Comparison of ENCODE assay signal across 9 cellular contexts in the genomic region with DNA sequence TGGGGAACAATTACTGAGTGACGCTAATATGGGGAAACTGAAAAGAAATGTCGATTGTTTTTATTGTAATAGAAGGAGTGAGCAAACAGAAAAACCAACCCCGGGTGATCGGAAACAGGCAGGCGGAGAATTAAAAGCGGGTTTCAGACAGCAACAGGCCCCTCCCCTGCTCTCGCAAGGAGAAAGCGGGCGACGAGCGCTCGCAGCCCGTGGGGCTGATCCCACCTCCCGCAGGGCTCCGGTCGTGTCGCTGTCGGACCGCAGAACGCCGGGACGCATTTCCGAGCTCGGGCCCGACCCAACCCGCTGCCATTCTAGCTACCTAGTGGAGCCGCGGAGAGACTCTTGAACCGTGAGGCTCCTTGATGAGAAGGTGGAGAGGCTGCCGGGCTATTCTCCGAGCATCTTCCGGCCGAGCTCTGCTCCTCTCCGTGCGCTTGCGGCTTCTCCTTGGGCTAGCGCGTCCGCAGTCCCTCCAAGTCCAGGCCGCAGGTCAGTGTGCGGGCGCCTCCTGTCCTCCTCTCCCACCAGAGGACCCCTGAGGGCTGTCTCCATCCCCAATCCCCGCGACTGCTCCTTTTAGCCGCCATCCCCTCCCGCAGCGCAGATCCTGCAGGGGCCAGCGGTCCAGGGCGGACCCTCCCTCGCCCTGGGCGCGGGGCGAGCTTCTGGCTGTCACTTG. TPM values are rescaled to one million over a fixed set of nuclear protein-coding genes. Genes with fewer than 3 reads are reported as not detected.
DNase-seq lines count a peak whose midpoint lies in the region; ATAC-seq, FAIRE-seq and TF ChIP-seq lines count a peak whose summit lies in the region.
"Had no signal": no experiment of that assay in that cellular context is flagged by ENCODE, and none has a peak within 500 bp of the region (broad histone marks: within the 10 kb centered on the region; RNA-seq: fewer than 3 reads in every experiment).

No MANE protein-coding gene starts in this region.

- ATAC-seq in left ventricle myocardium superior (no peak), left colon (no peak), GM18511 (IDR thresholded peaks at IDR 0.05; ENCODE audit: unreplicated experiment) (no peak)
- no peak for ATAC-seq in naive thymus-derived CD8-positive, alpha-beta T cell

- H3K27ac Mint-ChIP-seq in naive thymus-derived CD8-positive, alpha-beta T cell = no peak overlapping the region

- peaks cover 49% of the 10 kb centered on the region for H3K4me1 ChIP-seq in vagina
- H3K4me1 ChIP-seq: SJCRH30 had no signal

- H3K4me3 ChIP-seq in bronchial epithelial cell (ENCODE audit: low read depth, low read length) (peak overlapping the region; percentile 41), vagina (peak overlapping the region; percentile 23 to 31)
- H3K4me3 ChIP-seq: SJCRH30 had no signal

- H3K36me3 Mint-ChIP-seq in naive thymus-derived CD8-positive, alpha-beta T cell = peaks cover 4 to 8% (median 8%) of the 10 kb centered on the region in 3 donors

- intact Hi-C loops in left ventricle myocardium superior (cut with micrococcal nuclease) (no loop called here), cardiac septum (cut with DNase I) (loop anchor here (10.0 kb wide), 1 partner anchor 287 kb away; no protein-coding TSS in a partner anchor), vagina (cut with DNase I) (no loop called here), left colon (cut with DNase I, micrococcal nuclease) (no loop called here)

- POLR2A ChIA-PET in naive thymus-derived CD8-positive, alpha-beta T cell (lab: Charles Lee) = interaction anchor here (0.7 kb wide), 1 partner anchor 86 kb away, joined by 3 read pairs; no protein-coding TSS in a partner anchor

- H3K27me3 ChIP-seq in bronchial epithelial cell (ENCODE audit: control insufficient read depth, insufficient read depth, low read length) (no peaks in the 10 kb centered on the region), vagina (peaks cover 44% of the 10 kb centered on the region)
- H3K27me3 ChIP-seq: SJCRH30 had no signal

- no peak overlapping the region for H3K27ac ChIP-seq in vagina
- H3K27ac ChIP-seq: SJCRH30 had no signal

- peak overlapping the region in 8 of 10 donors; percentile 47 to 75 (median 60) for H3K4me3 Mint-ChIP-seq in naive thymus-derived CD8-positive, alpha-beta T cell

- peaks cover 51 to 100% (median 79%) of the 10 kb centered on the region in 5 donors for H3K27me3 Mint-ChIP-seq in naive thymus-derived CD8-positive, alpha-beta T cell

- H3K9me3 Mint-ChIP-seq in naive thymus-derived CD8-positive, alpha-beta T cell = peaks cover 0 to 24% (median 3%) of the 10 kb centered on the region in 9 donors

- no peak for TF ChIP-seq POLR2A in vagina (IDR thresholded peaks at IDR 0.05)

- TF ChIP-seq CTCF in bronchial epithelial cell (IDR thresholded peaks at IDR 0.05; ENCODE audit: insufficient read depth, low read length, severe bottlenecking) = peak; percentile 36
- TF ChIP-seq CTCF in vagina (IDR thresholded peaks at IDR 0.05) = no peak

- H3K9me3 ChIP-seq in vagina = no peaks in the 10 kb centered on the region
- H3K9me3 ChIP-seq: SJCRH30 had no signal

- FAIRE-seq in bronchial epithelial cell (lab: Jason Lieb, UNC) = no peak

- DNase-seq in left ventricle myocardium superior (peak; percentile 19), cardiac septum (ENCODE audit: low spot score) (no peak), bronchial epithelial cell (ENCODE audit: low read depth) (no peak), vagina (ENCODE audit: extremely low spot score in 2 of 2) (no peak), left colon (no peak), SHP77 treated with DMSO at 0.1 percent for 48 hours (lab: John Stamatoyannopoulos, UW) (no peak)
- DNase-seq in naive thymus-derived CD8-positive, alpha-beta T cell = no peak
- DNase-seq: SJCRH30 had no signal

- H3K4me1 Mint-ChIP-seq in naive thymus-derived CD8-positive, alpha-beta T cell = peaks cover 12 to 56% (median 47%) of the 10 kb centered on the region in 4 donors

- H3K36me3 ChIP-seq in bronchial epithelial cell (ENCODE audit: control insufficient read depth, insufficient read depth, low read length) = no peaks in the 10 kb centered on the region
- H3K36me3 ChIP-seq in vagina = no peaks in the 10 kb centered on the region
- H3K36me3 ChIP-seq: SJCRH30 had no signal

RNA-seq across cellular contexts. Expression of a gene that starts 4.1 kb away (rescaled TPM):
- total RNA-seq in left ventricle myocardium superior (not detected), cardiac septum (not detected), bronchial epithelial cell (9.7 and 18.4 TPM in 2 replicates), vagina (1.5 TPM), left colon (under 1 TPM; 0.22 to 0.24 TPM)
- not detected for total RNA-seq in naive thymus-derived CD8-positive, alpha-beta T cell
- polyA plus RNA-seq in naive thymus-derived CD8-positive, alpha-beta T cell = not detected
- total RNA-seq: SJCRH30 had no signal
